ENCODE assay signal across 2 cellular contexts in genomic region chr17:70172449-70172848, GRCh38.
TF ChIP-seq lines count a peak whose summit lies in the region.

No MANE protein-coding gene starts in this region.

TF ChIP-seq in SK-N-SH, 30 proteins besides CTCF, POLR2A, EP300 and RAD21 (continued from another document):
- TF ChIP-seq IRF3 (IDR thresholded peaks at IDR 0.05; ENCODE audit: low read depth, low read length) = no peak
- TF ChIP-seq FOXJ3 (CRISPR knock-in tag; IDR thresholded peaks at IDR 0.05) = no peak
- TF ChIP-seq SMC3 (IDR thresholded peaks at IDR 0.05; ENCODE audit: low read depth, low read length) = no peak
- no peak for TF ChIP-seq MXI1 (IDR thresholded peaks at IDR 0.05; ENCODE audit: low read depth, low read length)
- TF ChIP-seq RCOR1 (IDR thresholded peaks at IDR 0.05; ENCODE audit: low read length) = no peak
- no peak for TF ChIP-seq FOXM1 (IDR thresholded peaks at IDR 0.05; ENCODE audit: low read depth)
- TF ChIP-seq TEAD4 (IDR thresholded peaks at IDR 0.05; ENCODE audit: borderline replicate concordance, insufficient read depth) = 0 out of 2 replicates have a peak, but pooled peaks have one; percentile 3
- no peak for TF ChIP-seq GATA2 (CRISPR knock-in tag; IDR thresholded peaks at IDR 0.05)
- no peak for TF ChIP-seq YY1 (IDR thresholded peaks at IDR 0.05; ENCODE audit: low read depth)
- TF ChIP-seq MAX (IDR thresholded peaks at IDR 0.05; ENCODE audit: low read depth) = no peak
- TF ChIP-seq USF1 (IDR thresholded peaks at IDR 0.05; ENCODE audit: borderline replicate concordance, low read depth) = no peak
- TF ChIP-seq FOSL2 (IDR thresholded peaks at IDR 0.05; ENCODE audit: borderline replicate concordance, low read depth) = peak; percentile 12
- peak; percentile 44 for TF ChIP-seq PBX3 (IDR thresholded peaks at IDR 0.05)

TF ChIP-seq in SK-N-SH treated with all-trans-retinoic acid at 6 μM for 48 hours, 23 proteins besides CTCF, POLR2A, EP300 and RAD21 (continued from another document):
- no peak for TF ChIP-seq CREB5 (CRISPR knock-in tag; IDR thresholded peaks at IDR 0.05; ENCODE audit: low read depth)
- no peak for TF ChIP-seq RARB (CRISPR knock-in tag; IDR thresholded peaks at IDR 0.05)
- no peak for TF ChIP-seq OSR1 (CRISPR knock-in tag; IDR thresholded peaks at IDR 0.05)
- no peak for TF ChIP-seq POU6F1 (CRISPR knock-in tag; IDR thresholded peaks at IDR 0.05; ENCODE audit: borderline replicate concordance, low read depth)
- no peak for TF ChIP-seq CSRNP3 (CRISPR knock-in tag; IDR thresholded peaks at IDR 0.05)
- TF ChIP-seq ZFP30 (CRISPR knock-in tag; IDR thresholded peaks at IDR 0.05) = no peak
- no peak for TF ChIP-seq TOX (CRISPR knock-in tag; IDR thresholded peaks at IDR 0.05; ENCODE audit: borderline replicate concordance)
- no peak for TF ChIP-seq ZNF8 (CRISPR knock-in tag; IDR thresholded peaks at IDR 0.05)
- TF ChIP-seq BACH2 (CRISPR knock-in tag; IDR thresholded peaks at IDR 0.05; ENCODE audit: borderline replicate concordance) = no peak
